Comparison of ENCODE assay signal across 4 cellular contexts in the genomic region with DNA sequence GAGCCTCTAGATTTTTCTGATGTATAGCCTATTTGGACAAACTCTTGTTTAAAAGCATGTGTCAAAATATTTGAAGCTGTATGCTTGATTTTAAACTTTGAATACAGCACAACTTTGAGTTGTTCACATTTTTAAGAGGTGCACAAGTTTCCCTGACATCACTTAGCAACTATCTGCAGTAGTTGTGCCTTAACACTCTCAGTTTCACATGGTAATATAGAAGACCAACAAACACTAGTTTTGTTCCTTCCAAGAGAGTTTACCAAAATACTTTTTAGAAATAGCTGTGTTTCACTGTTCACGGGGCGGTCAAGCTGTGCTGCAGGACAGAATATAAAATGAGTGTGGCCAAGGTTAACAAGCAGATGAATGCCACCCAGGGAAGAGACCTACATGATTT. TPM values are rescaled to one million over a fixed set of nuclear protein-coding genes. Genes with fewer than 3 reads are reported as not detected.
"Had no signal": no experiment of that assay in that cellular context is flagged by ENCODE, and none has a peak within 500 bp of the region (broad histone marks: within the 10 kb centered on the region; RNA-seq: fewer than 3 reads in every experiment).

No MANE protein-coding gene starts in this region.

RNA-seq across cellular contexts. Expression of a gene that starts 42.5 kb away (rescaled TPM):
- total RNA-seq: activated CD4-positive, alpha-beta memory T cell treated with anti-CD3 and anti-CD28 coated beads, Interleukin-2, amount 10 ng/mL, durations not matched to agents 7 days and 5 days; activated CD4-positive, alpha-beta T cell treated with anti-CD3 and anti-CD28 coated beads, Interleukin-2, amount 10 ng/mL, durations not matched to agents 7 days and 5 days; activated CD8-positive, alpha-beta memory T cell treated with anti-CD3 and anti-CD28 coated beads, Interleukin-2, amount 10 ng/mL, durations not matched to agents 7 days and 5 days; bronchial epithelial cell had no signal
